1 cellular context compared by ENCODE assay signal in the genomic region with DNA sequence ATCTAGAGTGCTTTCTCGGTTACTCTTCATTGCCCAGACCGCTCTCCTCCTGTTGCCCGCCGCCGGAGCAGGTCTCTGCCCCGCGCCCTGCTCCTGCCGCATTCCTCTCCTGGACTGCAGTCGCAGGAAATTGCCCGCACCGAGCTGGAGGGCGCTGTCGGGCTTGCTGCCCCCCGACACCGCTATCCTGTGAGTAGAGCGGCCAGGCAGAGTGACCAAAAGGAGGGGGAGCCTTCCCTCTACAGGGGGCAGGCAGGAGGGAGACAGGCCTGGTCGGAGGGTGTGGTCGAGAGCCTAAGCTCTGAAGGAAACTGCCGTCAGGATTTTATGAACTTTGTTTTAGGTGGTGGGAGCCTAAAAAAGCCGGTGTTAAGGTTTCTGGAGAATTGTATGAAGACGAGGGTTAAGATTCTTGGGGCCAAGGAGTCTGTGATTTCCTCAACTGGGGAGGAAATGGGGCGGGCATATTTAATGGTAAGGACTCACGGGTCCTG.
TF ChIP-seq lines count a peak whose summit lies in the region.

No MANE protein-coding gene starts in this region.

TF ChIP-seq in HEK293, 187 proteins besides CTCF, POLR2A, EP300 and RAD21 (continued from another document and continues in another):
- TF ChIP-seq, protein P1, sequence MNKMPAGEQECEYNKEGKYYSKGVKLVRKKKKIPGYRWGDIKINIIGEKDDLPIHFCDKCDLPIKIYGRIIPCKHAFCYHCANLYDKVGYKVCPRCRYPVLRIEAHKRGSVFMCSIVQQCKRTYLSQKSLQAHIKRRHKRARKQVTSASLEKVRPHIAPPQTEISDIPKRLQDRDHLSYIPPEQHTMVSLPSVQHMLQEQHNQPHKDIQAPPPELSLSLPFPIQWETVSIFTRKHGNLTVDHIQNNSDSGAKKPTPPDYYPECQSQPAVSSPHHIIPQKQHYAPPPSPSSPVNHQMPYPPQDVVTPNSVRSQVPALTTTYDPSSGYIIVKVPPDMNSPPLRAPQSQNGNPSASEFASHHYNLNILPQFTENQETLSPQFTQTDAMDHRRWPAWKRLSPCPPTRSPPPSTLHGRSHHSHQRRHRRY (tag by site-specific recombination; IDR thresholded peaks at IDR 0.05) = no peak
- TF ChIP-seq ZFP69B (tag by site-specific recombination; IDR thresholded peaks at IDR 0.05) (no peak), ZNF19 (tag by site-specific recombination; IDR thresholded peaks at IDR 0.05; ENCODE audit: low read depth) (no peak), ZNF2 (tag by site-specific recombination; IDR thresholded peaks at IDR 0.05) (peak; percentile 5; the same call in 1 of the 2 replicates), ZBTB8A (tag by site-specific recombination; IDR thresholded peaks at IDR 0.05) (peak; percentile 81), ZNF433 (tag by site-specific recombination; IDR thresholded peaks at IDR 0.05; ENCODE audit: low read depth) (no peak), ZNF37A (tag by site-specific recombination; IDR thresholded peaks at IDR 0.05) (no peak), REPIN1 (tag by site-specific recombination; IDR thresholded peaks at IDR 0.05; ENCODE audit: low read depth) (0 out of 2 replicates have a peak, but pooled peaks have one; percentile 7), ZNF112 (tag by site-specific recombination; IDR thresholded peaks at IDR 0.05) (no peak), ZBTB17 (tag by site-specific recombination; IDR thresholded peaks at IDR 0.05) (peak; percentile 20), ZEB2 (tag by site-specific recombination; IDR thresholded peaks at IDR 0.05) (no peak), ZNF211 (tag by site-specific recombination; IDR thresholded peaks at IDR 0.05; ENCODE audit: low read depth) (no peak), ZNF548 (tag by site-specific recombination; IDR thresholded peaks at IDR 0.05) (no peak), KLF9 (tag by site-specific recombination; IDR thresholded peaks at IDR 0.05; ENCODE audit: low read depth) (peak; percentile 10; the same call in 1 of the 2 replicates), RBAK (tag by site-specific recombination; IDR thresholded peaks at IDR 0.05) (no peak), IKZF3 (tag by site-specific recombination; IDR thresholded peaks at IDR 0.05) (no peak), ZNF138 (tag by site-specific recombination; IDR thresholded peaks at IDR 0.05; ENCODE audit: borderline replicate concordance) (no peak), ZBTB20 (tag by site-specific recombination; IDR thresholded peaks at IDR 0.05) (peak; percentile 22; the same call in 1 of the 2 replicates), GLI4 (tag by site-specific recombination; IDR thresholded peaks at IDR 0.05) (no peak), GLIS1 (tag by site-specific recombination; IDR thresholded peaks at IDR 0.05) (peak; percentile 53), OSR2 (tag by site-specific recombination; IDR thresholded peaks at IDR 0.05) (no peak), ZNF660 (tag by site-specific recombination; IDR thresholded peaks at IDR 0.05) (peak; percentile 25; the same call in 1 of the 2 replicates), KLF8 (tag by site-specific recombination; IDR thresholded peaks at IDR 0.05) (no peak), ZBTB21 (tag by site-specific recombination; IDR thresholded peaks at IDR 0.05) (no peak), ZNF830 (tag by site-specific recombination; IDR thresholded peaks at IDR 0.05; ENCODE audit: low read depth) (no peak), ZNF600 (tag by site-specific recombination; IDR thresholded peaks at IDR 0.05) (no peak), ZNF843 (tag by site-specific recombination; IDR thresholded peaks at IDR 0.05) (no peak; the same call in 1 of the 2 replicates), ZNF155 (tag by site-specific recombination; IDR thresholded peaks at IDR 0.05) (no peak), GFI1B (tag by site-specific recombination; IDR thresholded peaks at IDR 0.05) (no peak), SP7 (tag by site-specific recombination; IDR thresholded peaks at IDR 0.05) (0 out of 2 replicates have a peak, but pooled peaks have one; percentile 4), KLF7 (tag by site-specific recombination; IDR thresholded peaks at IDR 0.05; ENCODE audit: borderline replicate concordance) (no peak), ZNF707 (tag by site-specific recombination; IDR thresholded peaks at IDR 0.05) (no peak), ZNF48 (tag by site-specific recombination; IDR thresholded peaks at IDR 0.05) (no peak), ZNF777 (tag by site-specific recombination; IDR thresholded peaks at IDR 0.05; ENCODE audit: borderline replicate concordance) (0 out of 2 replicates have a peak, but pooled peaks have one; percentile 11), ZIC2 (tag by site-specific recombination; IDR thresholded peaks at IDR 0.05) (0 out of 2 replicates have a peak, but pooled peaks have one; percentile 31), ZFHX2 (tag by site-specific recombination; conservative IDR thresholded peaks at IDR 0.05) (no peak), OVOL3 (tag by site-specific recombination; IDR thresholded peaks at IDR 0.05) (no peak)
- TF ChIP-seq, protein P2, sequence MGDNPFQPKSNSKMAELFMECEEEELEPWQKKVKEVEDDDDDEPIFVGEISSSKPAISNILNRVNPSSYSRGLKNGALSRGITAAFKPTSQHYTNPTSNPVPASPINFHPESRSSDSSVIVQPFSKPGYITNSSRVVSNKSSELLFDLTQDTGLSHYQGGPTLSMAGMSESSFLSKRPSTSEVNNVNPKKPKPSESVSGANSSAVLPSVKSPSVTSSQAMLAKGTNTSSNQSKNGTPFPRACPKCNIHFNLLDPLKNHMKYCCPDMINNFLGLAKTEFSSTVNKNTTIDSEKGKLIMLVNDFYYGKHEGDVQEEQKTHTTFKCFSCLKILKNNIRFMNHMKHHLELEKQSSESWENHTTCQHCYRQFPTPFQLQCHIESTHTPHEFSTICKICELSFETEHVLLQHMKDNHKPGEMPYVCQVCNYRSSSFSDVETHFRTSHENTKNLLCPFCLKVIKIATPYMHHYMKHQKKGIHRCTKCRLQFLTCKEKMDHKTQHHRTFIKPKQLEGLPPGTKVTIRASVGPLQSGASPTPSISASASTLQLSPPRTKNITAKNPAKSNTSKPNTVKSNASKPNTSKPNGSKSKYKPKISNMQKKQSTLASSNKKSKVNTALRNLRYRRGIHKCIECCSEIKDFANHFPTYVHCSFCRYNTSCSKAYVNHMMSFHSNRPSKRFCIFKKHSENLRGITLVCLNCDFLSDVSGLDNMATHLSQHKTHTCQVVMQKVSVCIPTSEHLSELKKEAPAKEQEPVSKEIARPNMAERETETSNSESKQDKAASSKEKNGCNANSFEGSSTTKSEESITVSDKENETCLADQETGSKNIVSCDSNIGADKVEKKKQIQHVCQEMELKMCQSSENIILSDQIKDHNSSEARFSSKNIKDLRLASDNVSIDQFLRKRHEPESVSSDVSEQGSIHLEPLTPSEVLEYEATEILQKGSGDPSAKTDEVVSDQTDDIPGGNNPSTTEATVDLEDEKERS (tag by site-specific recombination; IDR thresholded peaks at IDR 0.05) = no peak
- TF ChIP-seq, protein P3, sequence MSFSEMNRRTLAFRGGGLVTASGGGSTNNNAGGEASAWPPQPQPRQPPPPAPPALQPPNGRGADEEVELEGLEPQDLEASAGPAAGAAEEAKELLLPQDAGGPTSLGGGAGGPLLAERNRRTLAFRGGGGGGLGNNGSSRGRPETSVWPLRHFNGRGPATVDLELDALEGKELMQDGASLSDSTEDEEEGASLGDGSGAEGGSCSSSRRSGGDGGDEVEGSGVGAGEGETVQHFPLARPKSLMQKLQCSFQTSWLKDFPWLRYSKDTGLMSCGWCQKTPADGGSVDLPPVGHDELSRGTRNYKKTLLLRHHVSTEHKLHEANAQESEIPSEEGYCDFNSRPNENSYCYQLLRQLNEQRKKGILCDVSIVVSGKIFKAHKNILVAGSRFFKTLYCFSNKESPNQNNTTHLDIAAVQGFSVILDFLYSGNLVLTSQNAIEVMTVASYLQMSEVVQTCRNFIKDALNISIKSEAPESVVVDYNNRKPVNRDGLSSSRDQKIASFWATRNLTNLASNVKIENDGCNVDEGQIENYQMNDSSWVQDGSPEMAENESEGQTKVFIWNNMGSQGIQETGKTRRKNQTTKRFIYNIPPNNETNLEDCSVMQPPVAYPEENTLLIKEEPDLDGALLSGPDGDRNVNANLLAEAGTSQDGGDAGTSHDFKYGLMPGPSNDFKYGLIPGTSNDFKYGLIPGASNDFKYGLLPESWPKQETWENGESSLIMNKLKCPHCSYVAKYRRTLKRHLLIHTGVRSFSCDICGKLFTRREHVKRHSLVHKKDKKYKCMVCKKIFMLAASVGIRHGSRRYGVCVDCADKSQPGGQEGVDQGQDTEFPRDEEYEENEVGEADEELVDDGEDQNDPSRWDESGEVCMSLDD (tag by site-specific recombination; IDR thresholded peaks at IDR 0.05) = peak; percentile 81
- TF ChIP-seq, protein P4, sequence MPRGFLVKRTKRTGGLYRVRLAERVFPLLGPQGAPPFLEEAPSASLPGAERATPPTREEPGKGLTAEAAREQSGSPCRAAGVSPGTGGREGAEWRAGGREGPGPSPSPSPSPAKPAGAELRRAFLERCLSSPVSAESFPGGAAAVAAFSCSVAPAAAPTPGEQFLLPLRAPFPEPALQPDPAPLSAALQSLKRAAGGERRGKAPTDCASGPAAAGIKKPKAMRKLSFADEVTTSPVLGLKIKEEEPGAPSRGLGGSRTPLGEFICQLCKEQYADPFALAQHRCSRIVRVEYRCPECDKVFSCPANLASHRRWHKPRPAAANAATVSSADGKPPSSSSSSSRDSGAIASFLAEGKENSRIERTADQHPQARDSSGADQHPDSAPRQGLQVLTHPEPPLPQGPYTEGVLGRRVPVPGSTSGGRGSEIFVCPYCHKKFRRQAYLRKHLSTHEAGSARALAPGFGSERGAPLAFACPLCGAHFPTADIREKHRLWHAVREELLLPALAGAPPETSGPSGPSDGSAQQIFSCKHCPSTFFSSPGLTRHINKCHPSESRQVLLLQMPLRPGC (tag by site-specific recombination; IDR thresholded peaks at IDR 0.05) = 0 out of 2 replicates have a peak, but pooled peaks have one; percentile 24
- TF ChIP-seq, protein P5, sequence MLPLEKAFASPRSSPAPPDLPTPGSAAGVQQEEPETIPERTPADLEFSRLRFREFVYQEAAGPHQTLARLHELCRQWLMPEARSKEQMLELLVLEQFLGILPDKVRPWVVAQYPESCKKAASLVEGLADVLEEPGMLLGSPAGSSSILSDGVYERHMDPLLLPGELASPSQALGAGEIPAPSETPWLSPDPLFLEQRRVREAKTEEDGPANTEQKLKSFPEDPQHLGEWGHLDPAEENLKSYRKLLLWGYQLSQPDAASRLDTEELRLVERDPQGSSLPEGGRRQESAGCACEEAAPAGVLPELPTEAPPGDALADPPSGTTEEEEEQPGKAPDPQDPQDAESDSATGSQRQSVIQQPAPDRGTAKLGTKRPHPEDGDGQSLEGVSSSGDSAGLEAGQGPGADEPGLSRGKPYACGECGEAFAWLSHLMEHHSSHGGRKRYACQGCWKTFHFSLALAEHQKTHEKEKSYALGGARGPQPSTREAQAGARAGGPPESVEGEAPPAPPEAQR (tag by site-specific recombination; IDR thresholded peaks at IDR 0.05) = no peak
- TF ChIP-seq, protein P6, sequence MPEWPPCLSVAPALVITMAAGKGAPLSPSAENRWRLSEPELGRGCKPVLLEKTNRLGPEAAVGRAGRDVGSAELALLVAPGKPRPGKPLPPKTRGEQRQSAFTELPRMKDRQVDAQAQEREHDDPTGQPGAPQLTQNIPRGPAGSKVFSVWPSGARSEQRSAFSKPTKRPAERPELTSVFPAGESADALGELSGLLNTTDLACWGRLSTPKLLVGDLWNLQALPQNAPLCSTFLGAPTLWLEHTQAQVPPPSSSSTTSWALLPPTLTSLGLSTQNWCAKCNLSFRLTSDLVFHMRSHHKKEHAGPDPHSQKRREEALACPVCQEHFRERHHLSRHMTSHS (tag by site-specific recombination; IDR thresholded peaks at IDR 0.05) = no peak
- TF ChIP-seq, protein P7, sequence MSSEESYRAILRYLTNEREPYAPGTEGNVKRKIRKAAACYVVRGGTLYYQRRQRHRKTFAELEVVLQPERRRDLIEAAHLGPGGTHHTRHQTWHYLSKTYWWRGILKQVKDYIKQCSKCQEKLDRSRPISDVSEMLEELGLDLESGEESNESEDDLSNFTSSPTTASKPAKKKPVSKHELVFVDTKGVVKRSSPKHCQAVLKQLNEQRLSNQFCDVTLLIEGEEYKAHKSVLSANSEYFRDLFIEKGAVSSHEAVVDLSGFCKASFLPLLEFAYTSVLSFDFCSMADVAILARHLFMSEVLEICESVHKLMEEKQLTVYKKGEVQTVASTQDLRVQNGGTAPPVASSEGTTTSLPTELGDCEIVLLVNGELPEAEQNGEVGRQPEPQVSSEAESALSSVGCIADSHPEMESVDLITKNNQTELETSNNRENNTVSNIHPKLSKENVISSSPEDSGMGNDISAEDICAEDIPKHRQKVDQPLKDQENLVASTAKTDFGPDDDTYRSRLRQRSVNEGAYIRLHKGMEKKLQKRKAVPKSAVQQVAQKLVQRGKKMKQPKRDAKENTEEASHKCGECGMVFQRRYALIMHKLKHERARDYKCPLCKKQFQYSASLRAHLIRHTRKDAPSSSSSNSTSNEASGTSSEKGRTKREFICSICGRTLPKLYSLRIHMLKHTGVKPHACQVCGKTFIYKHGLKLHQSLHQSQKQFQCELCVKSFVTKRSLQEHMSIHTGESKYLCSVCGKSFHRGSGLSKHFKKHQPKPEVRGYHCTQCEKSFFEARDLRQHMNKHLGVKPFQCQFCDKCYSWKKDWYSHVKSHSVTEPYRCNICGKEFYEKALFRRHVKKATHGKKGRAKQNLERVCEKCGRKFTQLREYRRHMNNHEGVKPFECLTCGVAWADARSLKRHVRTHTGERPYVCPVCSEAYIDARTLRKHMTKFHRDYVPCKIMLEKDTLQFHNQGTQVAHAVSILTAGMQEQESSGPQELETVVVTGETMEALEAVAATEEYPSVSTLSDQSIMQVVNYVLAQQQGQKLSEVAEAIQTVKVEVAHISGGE (tag by site-specific recombination; conservative IDR thresholded peaks at IDR 0.05; ENCODE audit: low read depth) = 0 out of 2 replicates have a peak, but pooled peaks have one; percentile 7
- TF ChIP-seq, protein P8, sequence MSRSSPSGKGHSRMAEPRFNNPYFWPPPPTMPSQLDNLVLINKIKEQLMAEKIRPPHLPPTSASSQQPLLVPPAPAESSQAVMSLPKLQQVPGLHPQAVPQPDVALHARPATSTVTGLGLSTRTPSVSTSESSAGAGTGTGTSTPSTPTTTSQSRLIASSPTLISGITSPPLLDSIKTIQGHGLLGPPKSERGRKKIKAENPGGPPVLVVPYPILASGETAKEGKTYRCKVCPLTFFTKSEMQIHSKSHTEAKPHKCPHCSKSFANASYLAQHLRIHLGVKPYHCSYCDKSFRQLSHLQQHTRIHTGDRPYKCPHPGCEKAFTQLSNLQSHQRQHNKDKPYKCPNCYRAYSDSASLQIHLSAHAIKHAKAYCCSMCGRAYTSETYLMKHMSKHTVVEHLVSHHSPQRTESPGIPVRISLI (tag by site-specific recombination; IDR thresholded peaks at IDR 0.05) = no peak
- TF ChIP-seq, protein P9, sequence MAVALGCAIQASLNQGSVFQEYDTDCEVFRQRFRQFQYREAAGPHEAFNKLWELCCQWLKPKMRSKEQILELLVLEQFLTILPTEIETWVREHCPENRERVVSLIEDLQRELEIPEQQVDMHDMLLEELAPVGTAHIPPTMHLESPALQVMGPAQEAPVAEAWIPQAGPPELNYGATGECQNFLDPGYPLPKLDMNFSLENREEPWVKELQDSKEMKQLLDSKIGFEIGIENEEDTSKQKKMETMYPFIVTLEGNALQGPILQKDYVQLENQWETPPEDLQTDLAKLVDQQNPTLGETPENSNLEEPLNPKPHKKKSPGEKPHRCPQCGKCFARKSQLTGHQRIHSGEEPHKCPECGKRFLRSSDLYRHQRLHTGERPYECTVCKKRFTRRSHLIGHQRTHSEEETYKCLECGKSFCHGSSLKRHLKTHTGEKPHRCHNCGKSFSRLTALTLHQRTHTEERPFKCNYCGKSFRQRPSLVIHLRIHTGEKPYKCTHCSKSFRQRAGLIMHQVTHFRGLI (tag by site-specific recombination; IDR thresholded peaks at IDR 0.05) = peak; percentile 16; the same call in 1 of the 2 replicates
